In the genomic region with DNA sequence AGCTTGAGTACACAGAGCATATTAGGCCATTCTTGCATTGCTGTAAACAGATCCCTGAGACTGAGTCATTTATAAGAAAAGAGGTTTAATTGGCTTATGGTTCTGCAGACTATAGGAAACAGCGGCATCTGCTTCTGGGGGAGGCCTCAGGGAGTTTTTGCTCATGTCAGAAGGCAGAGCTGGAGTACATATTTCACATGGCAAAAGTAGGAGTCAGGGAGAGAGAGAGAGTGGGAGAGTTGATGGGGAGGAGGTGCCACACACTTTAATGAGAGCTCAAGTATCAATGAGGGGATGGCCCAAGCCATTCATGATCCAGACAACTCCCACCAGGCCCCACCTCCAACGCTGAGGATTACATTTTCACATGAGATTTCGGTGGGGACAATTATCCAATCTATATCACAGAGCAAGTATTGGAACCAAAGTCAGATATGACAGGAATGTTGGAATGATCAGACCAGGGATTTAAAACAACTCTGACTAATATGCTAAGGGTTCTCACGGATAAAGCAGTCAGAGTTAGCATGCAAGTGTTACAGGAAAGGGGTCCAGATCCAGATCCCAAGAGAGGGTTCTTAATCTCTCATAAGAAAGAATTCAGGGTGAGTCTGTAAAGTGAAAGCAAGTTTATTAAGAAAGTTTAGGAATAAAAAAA, we compare ENCODE assay signal across 23 cellular contexts.
DNase-seq lines count a peak whose midpoint lies in the region; ATAC-seq and TF ChIP-seq lines count a peak whose summit lies in the region.
"Had no signal": no experiment of that assay in that cellular context is flagged by ENCODE, and none has a peak within 500 bp of the region (broad histone marks: within the 10 kb centered on the region; RNA-seq: fewer than 3 reads in every experiment).

No MANE protein-coding gene starts in this region.

- peak; percentile 64 for DNase-seq in MG63
- peak; percentile 23 for DNase-seq in choroid plexus epithelial cell (ENCODE audit: low read depth)
- DNase-seq in nephron progenitor cell = no peak
- DNase-seq in type B pancreatic cell (ENCODE audit: extremely low spot score, unreplicated experiment) = no peak
- DNase-seq in naive thymus-derived CD8-positive, alpha-beta T cell = no peak
- DNase-seq in RWPE1 (ENCODE audit: low spot score) = no peak
- DNase-seq: activated CD4-positive, alpha-beta memory T cell treated with anti-CD3 and anti-CD28 coated beads for 36 hours; activated gamma-delta T cell treated with Interleukin-2 at 50 U/mL for 16 hours; activated T-cell treated with anti-CD3 and anti-CD28 coated beads for 4 hours; esophagus squamous epithelium; NCI-H1092; NCI-H2029; occipital lobe; stimulated activated naive CD8-positive, alpha-beta T cell treated with anti-CD3 and anti-CD28 coated beads, Interleukin-15, Interleukin-2, amounts not matched to agents 100 U/mL and 50 U/mL, for 24 hours; tibial artery had no signal

- peak overlapping the region; percentile 21 for H3K27ac Mint-ChIP-seq in nephron progenitor cell
- peak overlapping the region; percentile 40 for H3K27ac Mint-ChIP-seq in type B pancreatic cell
- H3K27ac Mint-ChIP-seq in naive thymus-derived CD8-positive, alpha-beta T cell = no peak overlapping the region
- H3K27ac Mint-ChIP-seq: activated CD4-positive, alpha-beta memory T cell treated with anti-CD3 and anti-CD28 coated beads for 36 hours; T-helper 2 cell treated with Interferon-gamma antibody and Interleukin-4, amounts not matched to agents 5 μg/mL and 100 μg/mL, for 36 hours; WTC11 had no signal

- H3K4me3 Mint-ChIP-seq in nephron progenitor cell = no peak overlapping the region
- no peak overlapping the region for H3K4me3 Mint-ChIP-seq in type B pancreatic cell
- H3K4me3 Mint-ChIP-seq in naive thymus-derived CD8-positive, alpha-beta T cell = no peak overlapping the region
- H3K4me3 Mint-ChIP-seq: activated CD4-positive, alpha-beta memory T cell treated with anti-CD3 and anti-CD28 coated beads for 36 hours; T-helper 2 cell treated with Interferon-gamma antibody and Interleukin-4, amounts not matched to agents 5 μg/mL and 100 μg/mL, for 36 hours; WTC11 had no signal

- POLR2A ChIA-PET in naive thymus-derived CD8-positive, alpha-beta T cell (lab: Charles Lee) = no interaction called here
- POLR2A ChIA-PET in RWPE1 (lab: Yijun Ruan, JAX; ENCODE audit: low non-redundant PET) = no interaction called here

- H3K9me3 Mint-ChIP-seq in nephron progenitor cell (no peaks in the 10 kb centered on the region), type B pancreatic cell (peaks cover 7% of the 10 kb centered on the region)
- no peaks in the 10 kb centered on the region for H3K9me3 Mint-ChIP-seq in naive thymus-derived CD8-positive, alpha-beta T cell
- H3K9me3 Mint-ChIP-seq: activated CD4-positive, alpha-beta memory T cell treated with anti-CD3 and anti-CD28 coated beads for 36 hours; T-helper 2 cell treated with Interferon-gamma antibody and Interleukin-4, amounts not matched to agents 5 μg/mL and 100 μg/mL, for 36 hours had no signal

- CTCF ChIA-PET in RWPE1 (lab: Yijun Ruan, JAX) = no interaction called here

- no peaks in the 10 kb centered on the region for H3K27me3 ChIP-seq in MG63
- H3K27me3 ChIP-seq: ascending aorta, esophagus squamous epithelium, tibial artery had no signal

- H3K4me1 Mint-ChIP-seq in nephron progenitor cell = peaks cover 10% of the 10 kb centered on the region
- no peaks in the 10 kb centered on the region for H3K4me1 Mint-ChIP-seq in type B pancreatic cell (ENCODE audit: unreplicated experiment)
- no peaks in the 10 kb centered on the region for H3K4me1 Mint-ChIP-seq in naive thymus-derived CD8-positive, alpha-beta T cell

- H3K4me3 ChIP-seq in MG63 = no peak overlapping the region
- H3K4me3 ChIP-seq in choroid plexus epithelial cell (ENCODE audit: low read depth, low read length) = no peak overlapping the region
- H3K4me3 ChIP-seq: ascending aorta, esophagus squamous epithelium, SK-N-MC, tibial artery had no signal

- no peak overlapping the region for H3K27ac ChIP-seq in RWPE1
- H3K27ac ChIP-seq: ascending aorta, esophagus squamous epithelium, KMS-11, SK-N-MC had no signal

- no peaks in the 10 kb centered on the region for H3K36me3 Mint-ChIP-seq in nephron progenitor cell (ENCODE audit: low read depth)
- H3K36me3 Mint-ChIP-seq in type B pancreatic cell = no peaks in the 10 kb centered on the region
- H3K36me3 Mint-ChIP-seq in naive thymus-derived CD8-positive, alpha-beta T cell = no peaks in the 10 kb centered on the region
- H3K36me3 Mint-ChIP-seq: activated CD4-positive, alpha-beta memory T cell treated with anti-CD3 and anti-CD28 coated beads for 36 hours had no signal

- no peaks in the 10 kb centered on the region for H3K36me3 ChIP-seq in MG63
- H3K36me3 ChIP-seq: ascending aorta, esophagus squamous epithelium, tibial artery had no signal

- H3K27me3 Mint-ChIP-seq in nephron progenitor cell (ENCODE audit: low read depth, poor library complexity) = no peaks in the 10 kb centered on the region
- no peaks in the 10 kb centered on the region for H3K27me3 Mint-ChIP-seq in type B pancreatic cell
- peaks cover 0 to 4% (median 2%) of the 10 kb centered on the region in 5 donors for H3K27me3 Mint-ChIP-seq in naive thymus-derived CD8-positive, alpha-beta T cell

- ATAC-seq in HG03432 (IDR thresholded peaks at IDR 0.05; ENCODE audit: unreplicated experiment) = no peak
- ATAC-seq in naive thymus-derived CD8-positive, alpha-beta T cell = no peak
- ATAC-seq: left lobe of liver; sciatic nerve; stimulated activated naive CD8-positive, alpha-beta T cell treated with anti-CD3 and anti-CD28 coated beads, Interleukin-15, Interleukin-2, amounts not matched to agents 100 U/mL and 50 U/mL, for 24 hours; WTC11 had no signal

- TF ChIP-seq CTCF in choroid plexus epithelial cell (conservative IDR thresholded peaks at IDR 0.05; ENCODE audit: low read depth, low read length) = no peak
- TF ChIP-seq CTCF in nephron progenitor cell (IDR thresholded peaks at IDR 0.05) = no peak
- TF ChIP-seq CTCF in type B pancreatic cell (conservative IDR thresholded peaks at IDR 0.05) = no peak
- TF ChIP-seq CTCF in RWPE1 (conservative IDR thresholded peaks at IDR 0.05; ENCODE audit: low read depth) = no peak

- no peaks in the 10 kb centered on the region for H3K9me3 ChIP-seq in MG63
- H3K9me3 ChIP-seq: ascending aorta, esophagus squamous epithelium, tibial artery had no signal

Comparison
In these comparisons a context has a peak if more than half of its experiments do, and no peak if none do; other contexts are left out.
1. DNase-seq: peak in MG63 (single experiment) and choroid plexus epithelial cell (single experiment); none in nephron progenitor cell (single experiment), type B pancreatic cell (single experiment), naive thymus-derived CD8-positive, alpha-beta T cell (0 of 10) and RWPE1 (single experiment).
2. H3K27ac Mint-ChIP-seq: peak in nephron progenitor cell (single experiment) and type B pancreatic cell (single experiment); none in naive thymus-derived CD8-positive, alpha-beta T cell (0 of 10).